In genomic region chr19:43774103-43774939, GRCh38 we compare ENCODE assay signal across 10 cellular contexts. TPM values are rescaled to one million over a fixed set of nuclear protein-coding genes. Genes with fewer than 3 reads are reported as not detected.
DNase-seq lines count a peak whose midpoint lies in the region; ATAC-seq and FAIRE-seq lines count a peak whose summit lies in the region.
"Had no signal": no experiment of that assay in that cellular context is flagged by ENCODE, and none has a peak within 500 bp of the region (broad histone marks: within the 10 kb centered on the region; RNA-seq: fewer than 3 reads in every experiment).

No MANE protein-coding gene starts in this region.

- no peaks in the 10 kb centered on the region for H3K27me3 ChIP-seq in naive thymus-derived CD4-positive, alpha-beta T cell (ENCODE audit: control insufficient read depth in 2 of 2, insufficient read depth in 2 of 2, low read length in 2 of 2)

- H3K36me3 Mint-ChIP-seq in dendritic cell treated with granulocyte-macrophage colony-stimulating factor and Interleukin-4, amounts not matched to agents 40 ng/mL and 50 ng/mL, for 4 days (ENCODE audit: low read depth) = peaks cover 64% of the 10 kb centered on the region
- H3K36me3 Mint-ChIP-seq in stimulated activated effector memory CD8-positive, alpha-beta T cell treated with anti-CD3 and anti-CD28 coated beads, Interleukin-12 subunit alpha, Interleukin-12 subunit beta, amount 100 ng/mL, for 72 hours = peaks cover 96% of the 10 kb centered on the region
- peaks cover 0 to 24% (median 0%) of the 10 kb centered on the region in 5 donors for H3K36me3 Mint-ChIP-seq in naive thymus-derived CD4-positive, alpha-beta T cell

- FAIRE-seq in urothelium cell line (lab: Jason Lieb, UNC) = no peak
- FAIRE-seq: colon had no signal

- no peaks in the 10 kb centered on the region for H3K9me3 ChIP-seq in naive thymus-derived CD4-positive, alpha-beta T cell (ENCODE audit: control insufficient read depth in 2 of 3, low read length in 3 of 3)

- H3K9me3 Mint-ChIP-seq in dendritic cell treated with granulocyte-macrophage colony-stimulating factor and Interleukin-4, amounts not matched to agents 40 ng/mL and 50 ng/mL, for 4 days = no peaks in the 10 kb centered on the region
- H3K9me3 Mint-ChIP-seq in stimulated activated effector memory CD8-positive, alpha-beta T cell treated with anti-CD3 and anti-CD28 coated beads, Interleukin-12 subunit alpha, Interleukin-12 subunit beta, amount 100 ng/mL, for 72 hours = no peaks in the 10 kb centered on the region
- H3K9me3 Mint-ChIP-seq in naive thymus-derived CD4-positive, alpha-beta T cell = peaks cover 0 to 4% (median 0%) of the 10 kb centered on the region in 11 donors

- POLR2A ChIA-PET in naive thymus-derived CD4-positive, alpha-beta T cell (lab: Charles Lee) = interaction anchor here (5.7 to 7.9 kb wide), 2 partner anchors 9 to 20 kb away, joined by 28 to 100 read pairs; partner anchors contain the start of gene SMG9

- intact Hi-C loops in dendritic cell treated with granulocyte-macrophage colony-stimulating factor and Interleukin-4, amounts not matched to agents 40 ng/mL and 50 ng/mL, for 4 days (cut with micrococcal nuclease) = no loop called here
- intact Hi-C loops in naive thymus-derived CD4-positive, alpha-beta T cell (cut with micrococcal nuclease) = no loop called here

- H3K27ac Mint-ChIP-seq in dendritic cell treated with granulocyte-macrophage colony-stimulating factor and Interleukin-4, amounts not matched to agents 40 ng/mL and 50 ng/mL, for 4 days = no peak overlapping the region
- H3K27ac Mint-ChIP-seq in stimulated activated effector memory CD8-positive, alpha-beta T cell treated with anti-CD3 and anti-CD28 coated beads, Interleukin-12 subunit alpha, Interleukin-12 subunit beta, amount 100 ng/mL, for 72 hours = no peak overlapping the region
- H3K27ac Mint-ChIP-seq in naive thymus-derived CD4-positive, alpha-beta T cell = peak overlapping the region in 1 of 9 donors; percentile 22

- no peak overlapping the region for H3K27ac ChIP-seq in naive thymus-derived CD4-positive, alpha-beta T cell (ENCODE audit: low read depth, low read length)

- DNase-seq in HUDEP-2 (lab: John Stamatoyannopoulos, UW; ENCODE audit: unreplicated experiment in 76 of 76) = peak in 74 of 76 experiments; percentile 78 to 99 (median 95)
- DNase-seq in kidney tubule cell (ENCODE audit: low spot score) = peak; percentile 69
- no peak for DNase-seq in stimulated activated effector memory CD8-positive, alpha-beta T cell treated with anti-CD3 and anti-CD28 coated beads, Interleukin-12 subunit alpha, Interleukin-12 subunit beta, amount 100 ng/mL, for 72 hours (ENCODE audit: low spot score in 2 of 2)
- DNase-seq in urothelium cell line (ENCODE audit: low spot score) = no peak
- no peak for DNase-seq in naive thymus-derived CD4-positive, alpha-beta T cell
- DNase-seq: NK-92 treated with Interleukin-12 subunit alpha and Interleukin-12 subunit beta, amount 100 ng/mL, for 24 hours had no signal

- H3K4me1 Mint-ChIP-seq in dendritic cell treated with granulocyte-macrophage colony-stimulating factor and Interleukin-4, amounts not matched to agents 40 ng/mL and 50 ng/mL, for 4 days (ENCODE audit: low read depth) = peaks cover 79% of the 10 kb centered on the region
- peaks cover 59% of the 10 kb centered on the region for H3K4me1 Mint-ChIP-seq in stimulated activated effector memory CD8-positive, alpha-beta T cell treated with anti-CD3 and anti-CD28 coated beads, Interleukin-12 subunit alpha, Interleukin-12 subunit beta, amount 100 ng/mL, for 72 hours
- H3K4me1 Mint-ChIP-seq in naive thymus-derived CD4-positive, alpha-beta T cell = peaks cover 34 to 52% (median 42%) of the 10 kb centered on the region in 7 donors

- H3K4me3 ChIP-seq in naive thymus-derived CD4-positive, alpha-beta T cell (ENCODE audit: low read length) = no peak overlapping the region

- H3K4me3 Mint-ChIP-seq in dendritic cell treated with granulocyte-macrophage colony-stimulating factor and Interleukin-4, amounts not matched to agents 40 ng/mL and 50 ng/mL, for 4 days = peak overlapping the region; percentile 18
- no peak overlapping the region for H3K4me3 Mint-ChIP-seq in stimulated activated effector memory CD8-positive, alpha-beta T cell treated with anti-CD3 and anti-CD28 coated beads, Interleukin-12 subunit alpha, Interleukin-12 subunit beta, amount 100 ng/mL, for 72 hours
- no peak overlapping the region for H3K4me3 Mint-ChIP-seq in naive thymus-derived CD4-positive, alpha-beta T cell

- peaks cover 0 to 39% (median 0%) of the 10 kb centered on the region in 3 experiments for H3K36me3 ChIP-seq in naive thymus-derived CD4-positive, alpha-beta T cell (ENCODE audit: control insufficient read depth in 2 of 3, insufficient read depth in 3 of 3, low read length in 3 of 3)

- CTCF ChIA-PET in naive thymus-derived CD4-positive, alpha-beta T cell (lab: Charles Lee) = no interaction called here

- H3K4me1 ChIP-seq in naive thymus-derived CD4-positive, alpha-beta T cell (ENCODE audit: control insufficient read depth in 2 of 2, insufficient read depth in 2 of 2, low read length in 2 of 2) = peaks cover 17 to 32% of the 10 kb centered on the region in 2 donors

- ATAC-seq in stimulated activated effector memory CD8-positive, alpha-beta T cell treated with anti-CD3 and anti-CD28 coated beads, Interleukin-12 subunit alpha, Interleukin-12 subunit beta, amount 100 ng/mL, for 72 hours = peak; percentile 31
- ATAC-seq in GM21786 (IDR thresholded peaks at IDR 0.05; ENCODE audit: unreplicated experiment) (no peak), GM18861 (IDR thresholded peaks at IDR 0.05; ENCODE audit: unreplicated experiment) (no peak)
- ATAC-seq in naive thymus-derived CD4-positive, alpha-beta T cell = no peak

- H3K27me3 Mint-ChIP-seq in dendritic cell treated with granulocyte-macrophage colony-stimulating factor and Interleukin-4, amounts not matched to agents 40 ng/mL and 50 ng/mL, for 4 days = no peaks in the 10 kb centered on the region
- H3K27me3 Mint-ChIP-seq in naive thymus-derived CD4-positive, alpha-beta T cell = no peaks in the 10 kb centered on the region

RNA-seq across cellular contexts. Expression of gene KCNN4, which starts 6.5 kb away (rescaled TPM):
- 10 to 100 TPM; 12.8 to 53.4 (median 18.8) TPM for total RNA-seq in naive thymus-derived CD4-positive, alpha-beta T cell
- 10 to 100 TPM in 1 of 2 donors, 1 to 10 TPM in 1; 8.1 to 16.0 TPM for polyA plus RNA-seq in naive thymus-derived CD4-positive, alpha-beta T cell

RNA-seq across cellular contexts. Expression of gene SMG9, which starts 19.6 kb away (rescaled TPM):
- 10 to 100 TPM; 48.5 to 75.9 (median 53.9) TPM for total RNA-seq in naive thymus-derived CD4-positive, alpha-beta T cell
- polyA plus RNA-seq in naive thymus-derived CD4-positive, alpha-beta T cell = 1 to 10 TPM; 7.9 to 9.8 TPM

RNA-seq across cellular contexts. Expression of gene LYPD5, which starts 27.9 kb away (rescaled TPM):
- under 1 TPM in 4 of 5 experiments, not detected in 1; 0.19 to 0.89 (median 0.61) TPM for total RNA-seq in naive thymus-derived CD4-positive, alpha-beta T cell
- under 1 TPM; 0.28 to 0.34 TPM for polyA plus RNA-seq in naive thymus-derived CD4-positive, alpha-beta T cell

RNA-seq across cellular contexts. Expression of gene ZNF283, which starts 52.8 kb away (rescaled TPM):
- total RNA-seq in naive thymus-derived CD4-positive, alpha-beta T cell = 10 to 100 TPM in 2 of 5 experiments, 1 to 10 TPM in 3; 4.3 to 24.4 (median 7.7) TPM
- 1 to 10 TPM; 2.2 to 3.7 TPM for polyA plus RNA-seq in naive thymus-derived CD4-positive, alpha-beta T cell

RNA-seq across cellular contexts. Expression of gene IRGC, which starts 58.4 kb away (rescaled TPM):
- total RNA-seq in naive thymus-derived CD4-positive, alpha-beta T cell = not detected
- not detected for polyA plus RNA-seq in naive thymus-derived CD4-positive, alpha-beta T cell

Comparison
In these comparisons a context has a peak if more than half of its experiments do, and no peak if none do; other contexts are left out.
1. DNase-seq: peak in HUDEP-2 (74 of 76) and kidney tubule cell (single experiment); none in stimulated activated effector memory CD8-positive, alpha-beta T cell treated with anti-CD3 and anti-CD28 coated beads, Interleukin-12 subunit alpha, Interleukin-12 subunit beta, amount 100 ng/mL, for 72 hours (0 of 2), urothelium cell line (single experiment) and naive thymus-derived CD4-positive, alpha-beta T cell (0 of 9).